19 cellular contexts compared by ENCODE assay signal in genomic region chr5:85841653-85842052, GRCh38.
"Had no signal": no experiment of that assay in that cellular context is flagged by ENCODE, and none has a peak within 500 bp of the region (broad histone marks: within the 10 kb centered on the region; RNA-seq: fewer than 3 reads in every experiment).

No MANE protein-coding gene starts in this region.

- ATAC-seq: psoas muscle; right cardiac atrium; right lobe of liver; stimulated activated effector memory CD8-positive, alpha-beta T cell treated with anti-CD3 and anti-CD28 coated beads, Interleukin-12 subunit alpha, Interleukin-12 subunit beta, amount 100 ng/mL, for 72 hours; stimulated activated naive B cell treated with anti-CD40 and anti-IgM and Interleukin-4, amounts not matched to agents 10 μg/mL and 1 μg/mL and 100 μg/mL, for 72 hours had no signal

- DNase-seq: occipital lobe; ovary; posterior cingulate gyrus; psoas muscle; right cardiac atrium; right lobe of liver; sigmoid colon; small intestine; stimulated activated CD4-positive, alpha-beta T cell treated with anti-CD3 and anti-CD28 coated beads, Interleukin-15, amount 100 ng/mL, for 24 hours; stimulated activated CD4-positive, alpha-beta T cell treated with anti-CD3 and anti-CD28 coated beads, Interleukin-2, amount 100 ng/mL, for 24 hours; stimulated activated CD4-positive, alpha-beta T cell treated with anti-CD3 and anti-CD28 coated beads, Interleukin-2, amount 100 ng/mL, for 48 hours; stimulated activated CD4-positive, alpha-beta T cell treated with anti-CD3 and anti-CD28 coated beads, Interleukin-4, amount 100 ng/mL, for 24 hours; stimulated activated naive B cell treated with anti-CD40 and anti-IgM and Interleukin-4, amounts not matched to agents 10 μg/mL and 1 μg/mL and 100 μg/mL, for 72 hours; stimulated activated naive CD4-positive, alpha-beta T cell treated with Interleukin-2 at 50 U/mL for 16 hours; stomach; thyroid gland; trophoblast cell; upper lobe of left lung had no signal
